ENCODE assay signal across 8 cellular contexts in genomic region chr12:74537707-74538385, GRCh38. TPM values are rescaled to one million over a fixed set of nuclear protein-coding genes. Genes with fewer than 3 reads are reported as not detected.
DNase-seq lines count a peak whose midpoint lies in the region; ATAC-seq, FAIRE-seq and TF ChIP-seq lines count a peak whose summit lies in the region.

A gene with protein sequence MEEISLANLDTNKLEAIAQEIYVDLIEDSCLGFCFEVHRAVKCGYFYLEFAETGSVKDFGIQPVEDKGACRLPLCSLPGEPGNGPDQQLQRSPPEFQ (plus strand): TSS chr12:74537835. CDS start chr12:74538113, 278 bp downstream.

- H3K4me2 ChIP-seq in keratinocyte (ENCODE audit: control insufficient read depth, extremely low read depth, insufficient read depth, low read depth, low read length), result peak within 1 kb of the TSS; percentile 99

- H3K27me3 ChIP-seq in keratinocyte (ENCODE audit: control insufficient read depth, extremely low read depth, insufficient read depth, low read length), result no peaks in the 10 kb centered on the region

- peaks cover 46% of the 10 kb centered on the region for H3K79me2 ChIP-seq in keratinocyte (ENCODE audit: control insufficient read depth, insufficient read depth, low read length)

- dilution Hi-C loops in keratinocyte (cut with MboI; ENCODE audit: extremely low pct_ligation_motif_present, low sequenced_read_pairs), result no loop called here

- peak within 1 kb of the TSS; percentile 68 to 98 (median 94) for H3K4me3 ChIP-seq in keratinocyte (ENCODE audit: control insufficient read depth in 2 of 3, extremely low read depth in 1 of 3, insufficient read depth in 2 of 3, low read depth in 1 of 3, low read length in 3 of 3)

- TF ChIP-seq CTCF in AG09319 (IDR thresholded peaks at IDR 0.05; ENCODE audit: low read depth, low read length), result no peak
- TF ChIP-seq CTCF in keratinocyte (optimal IDR thresholded peaks at IDR 0.05 in 1 of 3, IDR thresholded peaks at IDR 0.05 in 1 of 3, conservative IDR thresholded peaks at IDR 0.05 in 1 of 3; ENCODE audit: extremely low read depth in 1 of 3, insufficient read depth in 2 of 3, low read length in 3 of 3), result no peak

- peak within 1 kb of the TSS; percentile 85 for H2AFZ ChIP-seq in keratinocyte (ENCODE audit: control insufficient read depth, low read length)

- H4K20me1 ChIP-seq in keratinocyte (ENCODE audit: control insufficient read depth, extremely low read depth, insufficient read depth, low read length), result peaks cover 23% of the 10 kb centered on the region

- peak within 1 kb of the TSS; percentile 97 for H3K27ac ChIP-seq in keratinocyte (ENCODE audit: control insufficient read depth, insufficient read depth, low read length)

- H3K9me3 ChIP-seq in keratinocyte (ENCODE audit: control insufficient read depth, low read depth, low read length), result no peaks in the 10 kb centered on the region

- peak within 1 kb of the TSS; percentile 98 for H3K9ac ChIP-seq in keratinocyte (ENCODE audit: control insufficient read depth, extremely low read depth, insufficient read depth, low read length)

- peak; percentile 79 for DNase-seq in AG09319 (ENCODE audit: extremely low read depth, low read depth)
- DNase-seq in NCI-H446 (lab: John Stamatoyannopoulos, UW), result peak; percentile 83 to 96
- DNase-seq in cerebellar cortex (ENCODE audit: low spot score), result peak; percentile 95
- peak; percentile 55 for DNase-seq in keratinocyte (ENCODE audit: low read depth, low spot score)
- DNase-seq in stimulated activated CD4-positive, alpha-beta T cell treated with anti-CD3 and anti-CD28 coated beads, Interleukin-15, amount 100 ng/mL, for 1 hour (ENCODE audit: low read depth in 1 of 2, low spot score in 1 of 2), result peak; percentile 89 to 96

- peaks cover 25% of the 10 kb centered on the region for H3K4me1 ChIP-seq in keratinocyte (ENCODE audit: control insufficient read depth, extremely low read depth, insufficient read depth, low read length)

- peaks cover 0 to 13% of the 10 kb centered on the region in 2 experiments for H3K36me3 ChIP-seq in keratinocyte (ENCODE audit: control insufficient read depth in 2 of 2, extremely low read depth in 1 of 2, insufficient read depth in 2 of 2, low read length in 2 of 2)

- ATAC-seq in GM19025 (IDR thresholded peaks at IDR 0.05; ENCODE audit: low read depth, unreplicated experiment) (peak; percentile 97), HG03342 (IDR thresholded peaks at IDR 0.05; ENCODE audit: unreplicated experiment) (peak; percentile 95)
- peak; percentile 97 to 98 for ATAC-seq in activated CD4-positive, CD25-positive, alpha-beta regulatory T cell treated with anti-CD3 and anti-CD28 coated beads, Interleukin-2, amount 50 U/mL, for 24 hours

- no peaks in the 10 kb centered on the region for H3K9me1 ChIP-seq in keratinocyte (ENCODE audit: control insufficient read depth, extremely low read depth, insufficient read depth, low read length)

- no peak for FAIRE-seq in keratinocyte (lab: Jason Lieb, UNC)

RNA-seq across cellular contexts. Expression of the gene that starts here (rescaled TPM):
- polyA plus RNA-seq in keratinocyte, result 12.0 to 16.0 TPM (median 15.3 TPM) in 3 replicates
- polyA plus RNA-seq in keratinocyte (2011; ENCODE audit: low read depth), result 8.3 TPM
- 10.9 and 16.0 TPM in 2 replicates for polyA plus RNA-seq in keratinocyte (2011; cell fraction: cytosol; rRNA removed)
- 18.7 and 22.3 TPM in 2 replicates for polyA plus RNA-seq in keratinocyte (2011; cell fraction: nucleus; rRNA removed)
- polyA plus RNA-seq in keratinocyte (2012; ENCODE audit: low replicate concordance), result 10.1 and 12.7 TPM in 2 replicates
- 7.9 to 20.3 TPM (median 14.5 TPM) in 3 replicates for polyA minus RNA-seq in keratinocyte
- 11.7 TPM for polyA minus RNA-seq in keratinocyte (2011; cell fraction: cytosol; rRNA and poly(A)+ RNA removed)
- polyA minus RNA-seq in keratinocyte (2011; cell fraction: nucleus; rRNA and poly(A)+ RNA removed), result 9.0 and 14.7 TPM in 2 replicates

Comparison
In these comparisons a context has a peak if more than half of its experiments do, and no peak if none do; other contexts are left out.
1. Peak in every context shown above with its lines: DNase-seq, ATAC-seq, H3K4me3 ChIP-seq and H3K27ac ChIP-seq.